ENCODE assay signal across 1 cellular context in the genomic region with DNA sequence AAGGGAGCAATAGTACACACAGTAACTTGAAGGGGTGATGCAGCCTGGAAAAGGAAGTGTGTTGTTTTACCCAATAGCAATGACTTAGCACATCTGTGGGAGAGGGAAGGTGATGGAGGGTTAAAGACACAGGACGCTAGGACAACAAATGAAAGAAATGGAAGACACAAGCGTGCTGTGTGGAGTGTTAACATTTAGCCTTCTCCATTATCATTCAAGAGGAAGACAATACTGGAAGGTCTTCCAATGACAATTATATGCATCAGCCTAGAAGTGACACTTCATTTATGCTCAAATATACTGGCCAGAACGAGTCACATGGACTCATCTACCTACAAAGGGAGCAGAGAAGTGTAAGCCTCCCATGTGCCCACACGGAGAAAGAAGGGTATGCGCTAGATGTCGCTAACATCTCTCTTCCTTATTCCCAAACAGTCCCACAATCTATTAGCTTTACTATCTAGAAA.
TF ChIP-seq lines count a peak whose summit lies in the region.

No MANE protein-coding gene starts in this region.

TF ChIP-seq in K562, 482 proteins besides CTCF, POLR2A, EP300 and RAD21 (continues in another document):
- TF ChIP-seq CBFA2T2 (conservative IDR thresholded peaks at IDR 0.05) (no peak), NCOA4 (IDR thresholded peaks at IDR 0.05; ENCODE audit: partially characterized antibody) (no peak), POLR2AphosphoS5 (IDR thresholded peaks at IDR 0.05; ENCODE audit: control insufficient read depth, insufficient read depth, low read depth, low read length) (no peak), ZNF316 (IDR thresholded peaks at IDR 0.05) (peak; percentile 88), MAFK (IDR thresholded peaks at IDR 0.05; ENCODE audit: low read length) (peak; percentile 59; the same call in 1 of the 2 replicates), SMARCC2 (IDR thresholded peaks at IDR 0.05; ENCODE audit: low read depth) (no peak), ZNF695 (CRISPR knock-in tag; IDR thresholded peaks at IDR 0.05) (no peak), BRD4 (IDR thresholded peaks at IDR 0.05) (no peak), HSF4 (CRISPR knock-in tag; IDR thresholded peaks at IDR 0.05; ENCODE audit: borderline replicate concordance) (no peak), SP2 (IDR thresholded peaks at IDR 0.05; ENCODE audit: extremely low read depth, low read depth, low read length, poor library complexity, severe bottlenecking) (no peak), CEBPB (tag; IDR thresholded peaks at IDR 0.05) (peak; percentile 45), SPI1 (IDR thresholded peaks at IDR 0.05; ENCODE audit: borderline replicate concordance, low read depth, low read length) (peak; percentile 66; the same call in 1 of the 2 replicates), L3MBTL2 (IDR thresholded peaks at IDR 0.05) (peak; percentile 62), NR4A1 (CRISPR knock-in tag; IDR thresholded peaks at IDR 0.05) (no peak), NR4A1 (tag; IDR thresholded peaks at IDR 0.05) (no peak), ESRRB (CRISPR knock-in tag; IDR thresholded peaks at IDR 0.05; ENCODE audit: borderline replicate concordance) (no peak), ZC3H11A (IDR thresholded peaks at IDR 0.05; ENCODE audit: low read depth, low read length) (no peak), LEF1 (IDR thresholded peaks at IDR 0.05) (no peak; the same call in 1 of the 2 replicates), ZSCAN32 (CRISPR knock-in tag; IDR thresholded peaks at IDR 0.05) (no peak), JUND (IDR thresholded peaks at IDR 0.05; ENCODE audit: borderline replicate concordance, low read depth, low read length) (no peak), JUND (tag; IDR thresholded peaks at IDR 0.05; ENCODE audit: borderline replicate concordance, low read depth, low read length) (no peak), ETS2 (tag; IDR thresholded peaks at IDR 0.05; ENCODE audit: borderline replicate concordance, poor library complexity, severe bottlenecking) (no peak), SMARCA4 (IDR thresholded peaks at IDR 0.05) (no peak; the same call in 1 of the 2 replicates), SIRT6 (IDR thresholded peaks at IDR 0.05; ENCODE audit: low read depth, low read length) (no peak), RNF2 (IDR thresholded peaks at IDR 0.05) (no peak), ZNF76 (CRISPR knock-in tag; IDR thresholded peaks at IDR 0.05; ENCODE audit: borderline replicate concordance) (no peak), EHMT2 (IDR thresholded peaks at IDR 0.05) (no peak), C11orf30 (IDR thresholded peaks at IDR 0.05; ENCODE audit: low read depth) (peak; percentile 86)
- TF ChIP-seq, protein P1, sequence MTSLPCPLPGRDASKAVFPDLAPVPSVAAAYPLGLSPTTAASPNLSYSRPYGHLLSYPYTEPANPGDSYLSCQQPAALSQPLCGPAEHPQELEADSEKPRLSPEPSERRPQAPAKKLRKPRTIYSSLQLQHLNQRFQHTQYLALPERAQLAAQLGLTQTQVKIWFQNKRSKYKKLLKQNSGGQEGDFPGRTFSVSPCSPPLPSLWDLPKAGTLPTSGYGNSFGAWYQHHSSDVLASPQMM (CRISPR knock-in tag; IDR thresholded peaks at IDR 0.05), result no peak
- TF ChIP-seq, protein P2, sequence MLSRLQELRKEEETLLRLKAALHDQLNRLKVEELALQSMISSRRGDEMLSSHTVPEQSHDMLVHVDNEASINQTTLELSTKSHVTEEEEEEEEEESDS (CRISPR knock-in tag; IDR thresholded peaks at IDR 0.05), result no peak
- TF ChIP-seq, protein P3, sequence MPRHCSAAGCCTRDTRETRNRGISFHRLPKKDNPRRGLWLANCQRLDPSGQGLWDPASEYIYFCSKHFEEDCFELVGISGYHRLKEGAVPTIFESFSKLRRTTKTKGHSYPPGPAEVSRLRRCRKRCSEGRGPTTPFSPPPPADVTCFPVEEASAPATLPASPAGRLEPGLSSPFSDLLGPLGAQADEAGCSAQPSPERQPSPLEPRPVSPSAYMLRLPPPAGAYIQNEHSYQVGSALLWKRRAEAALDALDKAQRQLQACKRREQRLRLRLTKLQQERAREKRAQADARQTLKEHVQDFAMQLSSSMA (CRISPR knock-in tag; IDR thresholded peaks at IDR 0.05), result no peak
- TF ChIP-seq, protein P4, sequence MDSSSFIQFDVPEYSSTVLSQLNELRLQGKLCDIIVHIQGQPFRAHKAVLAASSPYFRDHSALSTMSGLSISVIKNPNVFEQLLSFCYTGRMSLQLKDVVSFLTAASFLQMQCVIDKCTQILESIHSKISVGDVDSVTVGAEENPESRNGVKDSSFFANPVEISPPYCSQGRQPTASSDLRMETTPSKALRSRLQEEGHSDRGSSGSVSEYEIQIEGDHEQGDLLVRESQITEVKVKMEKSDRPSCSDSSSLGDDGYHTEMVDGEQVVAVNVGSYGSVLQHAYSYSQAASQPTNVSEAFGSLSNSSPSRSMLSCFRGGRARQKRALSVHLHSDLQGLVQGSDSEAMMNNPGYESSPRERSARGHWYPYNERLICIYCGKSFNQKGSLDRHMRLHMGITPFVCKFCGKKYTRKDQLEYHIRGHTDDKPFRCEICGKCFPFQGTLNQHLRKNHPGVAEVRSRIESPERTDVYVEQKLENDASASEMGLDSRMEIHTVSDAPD (CRISPR knock-in tag; IDR thresholded peaks at IDR 0.05), result no peak
- TF ChIP-seq, protein P5, sequence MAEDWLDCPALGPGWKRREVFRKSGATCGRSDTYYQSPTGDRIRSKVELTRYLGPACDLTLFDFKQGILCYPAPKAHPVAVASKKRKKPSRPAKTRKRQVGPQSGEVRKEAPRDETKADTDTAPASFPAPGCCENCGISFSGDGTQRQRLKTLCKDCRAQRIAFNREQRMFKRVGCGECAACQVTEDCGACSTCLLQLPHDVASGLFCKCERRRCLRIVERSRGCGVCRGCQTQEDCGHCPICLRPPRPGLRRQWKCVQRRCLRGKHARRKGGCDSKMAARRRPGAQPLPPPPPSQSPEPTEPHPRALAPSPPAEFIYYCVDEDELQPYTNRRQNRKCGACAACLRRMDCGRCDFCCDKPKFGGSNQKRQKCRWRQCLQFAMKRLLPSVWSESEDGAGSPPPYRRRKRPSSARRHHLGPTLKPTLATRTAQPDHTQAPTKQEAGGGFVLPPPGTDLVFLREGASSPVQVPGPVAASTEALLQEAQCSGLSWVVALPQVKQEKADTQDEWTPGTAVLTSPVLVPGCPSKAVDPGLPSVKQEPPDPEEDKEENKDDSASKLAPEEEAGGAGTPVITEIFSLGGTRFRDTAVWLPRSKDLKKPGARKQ (CRISPR knock-in tag; IDR thresholded peaks at IDR 0.05), result no peak
- TF ChIP-seq, protein P6, sequence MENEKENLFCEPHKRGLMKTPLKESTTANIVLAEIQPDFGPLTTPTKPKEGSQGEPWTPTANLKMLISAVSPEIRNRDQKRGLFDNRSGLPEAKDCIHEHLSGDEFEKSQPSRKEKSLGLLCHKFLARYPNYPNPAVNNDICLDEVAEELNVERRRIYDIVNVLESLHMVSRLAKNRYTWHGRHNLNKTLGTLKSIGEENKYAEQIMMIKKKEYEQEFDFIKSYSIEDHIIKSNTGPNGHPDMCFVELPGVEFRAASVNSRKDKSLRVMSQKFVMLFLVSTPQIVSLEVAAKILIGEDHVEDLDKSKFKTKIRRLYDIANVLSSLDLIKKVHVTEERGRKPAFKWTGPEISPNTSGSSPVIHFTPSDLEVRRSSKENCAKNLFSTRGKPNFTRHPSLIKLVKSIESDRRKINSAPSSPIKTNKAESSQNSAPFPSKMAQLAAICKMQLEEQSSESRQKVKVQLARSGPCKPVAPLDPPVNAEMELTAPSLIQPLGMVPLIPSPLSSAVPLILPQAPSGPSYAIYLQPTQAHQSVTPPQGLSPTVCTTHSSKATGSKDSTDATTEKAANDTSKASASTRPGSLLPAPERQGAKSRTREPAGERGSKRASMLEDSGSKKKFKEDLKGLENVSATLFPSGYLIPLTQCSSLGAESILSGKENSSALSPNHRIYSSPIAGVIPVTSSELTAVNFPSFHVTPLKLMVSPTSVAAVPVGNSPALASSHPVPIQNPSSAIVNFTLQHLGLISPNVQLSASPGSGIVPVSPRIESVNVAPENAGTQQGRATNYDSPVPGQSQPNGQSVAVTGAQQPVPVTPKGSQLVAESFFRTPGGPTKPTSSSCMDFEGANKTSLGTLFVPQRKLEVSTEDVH (IDR thresholded peaks at IDR 0.05; ENCODE audit: low read depth, partially characterized antibody), result no peak
- TF ChIP-seq, protein P7, sequence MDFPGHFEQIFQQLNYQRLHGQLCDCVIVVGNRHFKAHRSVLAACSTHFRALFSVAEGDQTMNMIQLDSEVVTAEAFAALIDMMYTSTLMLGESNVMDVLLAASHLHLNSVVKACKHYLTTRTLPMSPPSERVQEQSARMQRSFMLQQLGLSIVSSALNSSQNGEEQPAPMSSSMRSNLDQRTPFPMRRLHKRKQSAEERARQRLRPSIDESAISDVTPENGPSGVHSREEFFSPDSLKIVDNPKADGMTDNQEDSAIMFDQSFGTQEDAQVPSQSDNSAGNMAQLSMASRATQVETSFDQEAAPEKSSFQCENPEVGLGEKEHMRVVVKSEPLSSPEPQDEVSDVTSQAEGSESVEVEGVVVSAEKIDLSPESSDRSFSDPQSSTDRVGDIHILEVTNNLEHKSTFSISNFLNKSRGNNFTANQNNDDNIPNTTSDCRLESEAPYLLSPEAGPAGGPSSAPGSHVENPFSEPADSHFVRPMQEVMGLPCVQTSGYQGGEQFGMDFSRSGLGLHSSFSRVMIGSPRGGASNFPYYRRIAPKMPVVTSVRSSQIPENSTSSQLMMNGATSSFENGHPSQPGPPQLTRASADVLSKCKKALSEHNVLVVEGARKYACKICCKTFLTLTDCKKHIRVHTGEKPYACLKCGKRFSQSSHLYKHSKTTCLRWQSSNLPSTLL (IDR thresholded peaks at IDR 0.05), result no peak
- TF ChIP-seq, protein P8, sequence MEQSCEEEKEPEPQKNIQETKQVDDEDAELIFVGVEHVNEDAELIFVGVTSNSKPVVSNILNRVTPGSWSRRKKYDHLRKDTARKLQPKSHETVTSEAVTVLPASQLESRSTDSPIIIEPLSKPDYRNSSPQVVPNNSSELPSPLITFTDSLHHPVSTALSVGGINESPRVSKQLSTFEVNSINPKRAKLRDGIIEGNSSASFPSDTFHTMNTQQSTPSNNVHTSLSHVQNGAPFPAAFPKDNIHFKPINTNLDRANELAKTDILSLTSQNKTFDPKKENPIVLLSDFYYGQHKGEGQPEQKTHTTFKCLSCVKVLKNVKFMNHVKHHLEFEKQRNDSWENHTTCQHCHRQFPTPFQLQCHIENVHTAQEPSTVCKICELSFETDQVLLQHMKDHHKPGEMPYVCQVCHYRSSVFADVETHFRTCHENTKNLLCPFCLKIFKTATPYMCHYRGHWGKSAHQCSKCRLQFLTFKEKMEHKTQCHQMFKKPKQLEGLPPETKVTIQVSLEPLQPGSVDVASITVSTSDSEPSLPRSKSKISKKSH (CRISPR knock-in tag; IDR thresholded peaks at IDR 0.05), result no peak
- TF ChIP-seq, protein P9, sequence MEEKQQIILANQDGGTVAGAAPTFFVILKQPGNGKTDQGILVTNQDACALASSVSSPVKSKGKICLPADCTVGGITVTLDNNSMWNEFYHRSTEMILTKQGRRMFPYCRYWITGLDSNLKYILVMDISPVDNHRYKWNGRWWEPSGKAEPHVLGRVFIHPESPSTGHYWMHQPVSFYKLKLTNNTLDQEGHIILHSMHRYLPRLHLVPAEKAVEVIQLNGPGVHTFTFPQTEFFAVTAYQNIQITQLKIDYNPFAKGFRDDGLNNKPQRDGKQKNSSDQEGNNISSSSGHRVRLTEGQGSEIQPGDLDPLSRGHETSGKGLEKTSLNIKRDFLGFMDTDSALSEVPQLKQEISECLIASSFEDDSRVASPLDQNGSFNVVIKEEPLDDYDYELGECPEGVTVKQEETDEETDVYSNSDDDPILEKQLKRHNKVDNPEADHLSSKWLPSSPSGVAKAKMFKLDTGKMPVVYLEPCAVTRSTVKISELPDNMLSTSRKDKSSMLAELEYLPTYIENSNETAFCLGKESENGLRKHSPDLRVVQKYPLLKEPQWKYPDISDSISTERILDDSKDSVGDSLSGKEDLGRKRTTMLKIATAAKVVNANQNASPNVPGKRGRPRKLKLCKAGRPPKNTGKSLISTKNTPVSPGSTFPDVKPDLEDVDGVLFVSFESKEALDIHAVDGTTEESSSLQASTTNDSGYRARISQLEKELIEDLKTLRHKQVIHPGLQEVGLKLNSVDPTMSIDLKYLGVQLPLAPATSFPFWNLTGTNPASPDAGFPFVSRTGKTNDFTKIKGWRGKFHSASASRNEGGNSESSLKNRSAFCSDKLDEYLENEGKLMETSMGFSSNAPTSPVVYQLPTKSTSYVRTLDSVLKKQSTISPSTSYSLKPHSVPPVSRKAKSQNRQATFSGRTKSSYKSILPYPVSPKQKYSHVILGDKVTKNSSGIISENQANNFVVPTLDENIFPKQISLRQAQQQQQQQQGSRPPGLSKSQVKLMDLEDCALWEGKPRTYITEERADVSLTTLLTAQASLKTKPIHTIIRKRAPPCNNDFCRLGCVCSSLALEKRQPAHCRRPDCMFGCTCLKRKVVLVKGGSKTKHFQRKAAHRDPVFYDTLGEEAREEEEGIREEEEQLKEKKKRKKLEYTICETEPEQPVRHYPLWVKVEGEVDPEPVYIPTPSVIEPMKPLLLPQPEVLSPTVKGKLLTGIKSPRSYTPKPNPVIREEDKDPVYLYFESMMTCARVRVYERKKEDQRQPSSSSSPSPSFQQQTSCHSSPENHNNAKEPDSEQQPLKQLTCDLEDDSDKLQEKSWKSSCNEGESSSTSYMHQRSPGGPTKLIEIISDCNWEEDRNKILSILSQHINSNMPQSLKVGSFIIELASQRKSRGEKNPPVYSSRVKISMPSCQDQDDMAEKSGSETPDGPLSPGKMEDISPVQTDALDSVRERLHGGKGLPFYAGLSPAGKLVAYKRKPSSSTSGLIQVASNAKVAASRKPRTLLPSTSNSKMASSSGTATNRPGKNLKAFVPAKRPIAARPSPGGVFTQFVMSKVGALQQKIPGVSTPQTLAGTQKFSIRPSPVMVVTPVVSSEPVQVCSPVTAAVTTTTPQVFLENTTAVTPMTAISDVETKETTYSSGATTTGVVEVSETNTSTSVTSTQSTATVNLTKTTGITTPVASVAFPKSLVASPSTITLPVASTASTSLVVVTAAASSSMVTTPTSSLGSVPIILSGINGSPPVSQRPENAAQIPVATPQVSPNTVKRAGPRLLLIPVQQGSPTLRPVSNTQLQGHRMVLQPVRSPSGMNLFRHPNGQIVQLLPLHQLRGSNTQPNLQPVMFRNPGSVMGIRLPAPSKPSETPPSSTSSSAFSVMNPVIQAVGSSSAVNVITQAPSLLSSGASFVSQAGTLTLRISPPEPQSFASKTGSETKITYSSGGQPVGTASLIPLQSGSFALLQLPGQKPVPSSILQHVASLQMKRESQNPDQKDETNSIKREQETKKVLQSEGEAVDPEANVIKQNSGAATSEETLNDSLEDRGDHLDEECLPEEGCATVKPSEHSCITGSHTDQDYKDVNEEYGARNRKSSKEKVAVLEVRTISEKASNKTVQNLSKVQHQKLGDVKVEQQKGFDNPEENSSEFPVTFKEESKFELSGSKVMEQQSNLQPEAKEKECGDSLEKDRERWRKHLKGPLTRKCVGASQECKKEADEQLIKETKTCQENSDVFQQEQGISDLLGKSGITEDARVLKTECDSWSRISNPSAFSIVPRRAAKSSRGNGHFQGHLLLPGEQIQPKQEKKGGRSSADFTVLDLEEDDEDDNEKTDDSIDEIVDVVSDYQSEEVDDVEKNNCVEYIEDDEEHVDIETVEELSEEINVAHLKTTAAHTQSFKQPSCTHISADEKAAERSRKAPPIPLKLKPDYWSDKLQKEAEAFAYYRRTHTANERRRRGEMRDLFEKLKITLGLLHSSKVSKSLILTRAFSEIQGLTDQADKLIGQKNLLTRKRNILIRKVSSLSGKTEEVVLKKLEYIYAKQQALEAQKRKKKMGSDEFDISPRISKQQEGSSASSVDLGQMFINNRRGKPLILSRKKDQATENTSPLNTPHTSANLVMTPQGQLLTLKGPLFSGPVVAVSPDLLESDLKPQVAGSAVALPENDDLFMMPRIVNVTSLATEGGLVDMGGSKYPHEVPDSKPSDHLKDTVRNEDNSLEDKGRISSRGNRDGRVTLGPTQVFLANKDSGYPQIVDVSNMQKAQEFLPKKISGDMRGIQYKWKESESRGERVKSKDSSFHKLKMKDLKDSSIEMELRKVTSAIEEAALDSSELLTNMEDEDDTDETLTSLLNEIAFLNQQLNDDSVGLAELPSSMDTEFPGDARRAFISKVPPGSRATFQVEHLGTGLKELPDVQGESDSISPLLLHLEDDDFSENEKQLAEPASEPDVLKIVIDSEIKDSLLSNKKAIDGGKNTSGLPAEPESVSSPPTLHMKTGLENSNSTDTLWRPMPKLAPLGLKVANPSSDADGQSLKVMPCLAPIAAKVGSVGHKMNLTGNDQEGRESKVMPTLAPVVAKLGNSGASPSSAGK (IDR thresholded peaks at IDR 0.05), result peak; percentile 51
